8 cellular contexts compared by ENCODE assay signal in genomic region chr16:592518-593306, GRCh38. TPM values are rescaled to one million over a fixed set of nuclear protein-coding genes. Genes with fewer than 3 reads are reported as not detected.
DNase-seq lines count a peak whose midpoint lies in the region; ATAC-seq and TF ChIP-seq lines count a peak whose summit lies in the region.

No MANE protein-coding gene starts in this region.

- peak in 1 of 11 experiments; percentile 8 for TF ChIP-seq CTCF in spleen (IDR thresholded peaks at IDR 0.05 in 8 of 11, conservative IDR thresholded peaks at IDR 0.05 in 3 of 11)

- DNase-seq in KBM-7 (peak; percentile 78), NOMO-1 treated with dmso at 0.1 percent for 144 hours (lab: John Stamatoyannopoulos, UW; ENCODE audit: unreplicated experiment) (peak; percentile 94), globus pallidus (ENCODE audit: low spot score) (peak; percentile 44), spleen (peak; percentile 84), NCI-H226 (no peak), inferior parietal cortex (ENCODE audit: extremely low spot score) (no peak)
- no peak for DNase-seq in activated CD4-positive, alpha-beta T cell treated with anti-CD3 and anti-CD28 coated beads for 4 hours

- H3K9me3 ChIP-seq in spleen, result no peaks in the 10 kb centered on the region

- peak overlapping the region in 2 of 8 donors; percentile 6 to 32 for H3K4me3 ChIP-seq in spleen

- H3K27ac ChIP-seq in spleen, result peak overlapping the region in 7 of 8 donors; percentile 41 to 84 (median 65)

- in situ Hi-C loops in KBM-7 (cut with MboI; ENCODE audit: low pct_unique_long_range_greater_than_20kb, low sequenced_read_pairs), result no loop called here

- no peak for TF ChIP-seq POLR2A in spleen (IDR thresholded peaks at IDR 0.05)

- H3K4me1 ChIP-seq in spleen, result peaks cover 20 to 79% (median 57%) of the 10 kb centered on the region in 6 donors

- no peak for ATAC-seq in HG02852 (IDR thresholded peaks at IDR 0.05; ENCODE audit: unreplicated experiment)

- H3K27me3 ChIP-seq in spleen (replicated peaks in 1 of 7), result no peaks in the 10 kb centered on the region

- intact Hi-C loops in spleen (cut with DNase I; ENCODE audit: low total_unique reads), result no loop called here

- peaks cover 0 to 27% (median 2%) of the 10 kb centered on the region in 6 donors for H3K36me3 ChIP-seq in spleen

- 46 to 71% (median 55%) methylated on average over 15 to 24 of the region's 24 CpGs for WGBS in spleen, 5 donors

RNA-seq across cellular contexts. Expression of gene RAB40C, which starts 2.8 kb away (rescaled TPM):
- 10 to 100 TPM; 12.9 to 21.6 (median 15.3) TPM for total RNA-seq in spleen
- 10 to 100 TPM in 2 of 3 donors, 1 to 10 TPM in 1; 8.1 to 20.9 (median 11.0) TPM for polyA plus RNA-seq in spleen

RNA-seq across cellular contexts. Expression of gene PIGQ, which starts 22.9 kb away (rescaled TPM):
- total RNA-seq in spleen, result 10 to 100 TPM; 36.1 to 42.7 (median 39.2) TPM
- polyA plus RNA-seq in spleen, result 10 to 100 TPM; 20.7 to 70.5 (median 42.2) TPM

RNA-seq across cellular contexts. Expression of gene NHLRC4, which starts 25.9 kb away (rescaled TPM):
- total RNA-seq in spleen, result 1 to 10 TPM; 1.5 to 8.8 (median 4.5) TPM
- 1 to 10 TPM; 2.7 to 4.7 (median 3.6) TPM for polyA plus RNA-seq in spleen

RNA-seq across cellular contexts. Expression of gene PRR35, which starts 32.5 kb away (rescaled TPM):
- total RNA-seq in spleen, result not detected
- polyA plus RNA-seq in spleen, result not detected

RNA-seq across cellular contexts. Expression of gene WFIKKN1, which starts 38.1 kb away (rescaled TPM):
- total RNA-seq in spleen, result 1 to 10 TPM in 3 of 7 donors, under 1 TPM in 4; 0.49 to 1.5 (median 0.95) TPM
- polyA plus RNA-seq in spleen, result 1 to 10 TPM in 1 of 3 donors, under 1 TPM in 2; 0.15 to 1.8 (median 0.30) TPM

Comparison
In these comparisons a context has a peak if more than half of its experiments do, and no peak if none do; other contexts are left out.
1. DNase-seq: peak in KBM-7 (single experiment), NOMO-1 treated with dmso at 0.1 percent for 144 hours (single experiment), globus pallidus (single experiment) and spleen (single experiment); none in NCI-H226 (single experiment), inferior parietal cortex (single experiment) and activated CD4-positive, alpha-beta T cell treated with anti-CD3 and anti-CD28 coated beads for 4 hours (0 of 2).